In genomic region chr2:23637011-23637778, GRCh38 we compare ENCODE assay signal across 12 cellular contexts.
DNase-seq lines count a peak whose midpoint lies in the region; ATAC-seq and TF ChIP-seq lines count a peak whose summit lies in the region.
"Had no signal": no experiment of that assay in that cellular context is flagged by ENCODE, and none has a peak within 500 bp of the region (broad histone marks: within the 10 kb centered on the region; RNA-seq: fewer than 3 reads in every experiment).

No MANE protein-coding gene starts in this region.

- ATAC-seq in HG02763 (IDR thresholded peaks at IDR 0.05; ENCODE audit: unreplicated experiment) = no peak
- ATAC-seq: stimulated activated naive B cell treated with anti-CD40 and anti-IgM and Interleukin-4, amounts not matched to agents 10 μg/mL and 1 μg/mL and 100 μg/mL, for 72 hours had no signal

- H2AFZ ChIP-seq in OCI-LY7 (ENCODE audit: low read length) = no peak overlapping the region

- H3K79me2 ChIP-seq in OCI-LY7 (ENCODE audit: insufficient read depth, low read depth, low read length) = no peaks in the 10 kb centered on the region

- CTCF ChIA-PET in OCI-LY7 (lab: Charles Lee; ENCODE audit: unreplicated experiment) = no interaction called here

- POLR2A ChIA-PET in OCI-LY7 (lab: Charles Lee) = no interaction called here

- no peak overlapping the region for H3K27ac ChIP-seq in OCI-LY7 (ENCODE audit: low read depth, low read length, poor library complexity, severe bottlenecking)

- DNase-seq in AG10803 (ENCODE audit: low read depth) (peak; percentile 70), RPMI7951 (ENCODE audit: low read depth) (peak; percentile 19), fibroblast of the aortic adventitia (ENCODE audit: low read depth) (peak; percentile 85), non-pigmented ciliary epithelial cell (ENCODE audit: low read depth) (peak; percentile 32), activated T-cell treated with anti-CD3 and anti-CD28 coated beads for 4 hours (no peak), OCI-LY7 (ENCODE audit: low spot score) (no peak)
- DNase-seq in stimulated activated CD4-positive, alpha-beta T cell treated with anti-CD3 and anti-CD28 coated beads, Interleukin-2, amount 100 ng/mL, for 48 hours = no peak
- DNase-seq: CD4-positive, alpha-beta T cell; NCI-H146; stimulated activated naive B cell treated with anti-CD40 and anti-IgM and Interleukin-4, amounts not matched to agents 10 μg/mL and 1 μg/mL and 100 μg/mL, for 72 hours; SW 1271 had no signal

- no peaks in the 10 kb centered on the region for H3K4me1 ChIP-seq in OCI-LY7 (ENCODE audit: insufficient read depth, low read length, poor library complexity, severe bottlenecking)

- no peaks in the 10 kb centered on the region for H3K9me3 ChIP-seq in OCI-LY7 (ENCODE audit: low read length)

- intact Hi-C loops in OCI-LY7 (cut with micrococcal nuclease; ENCODE audit: unreplicated experiment) = no loop called here

- no peak overlapping the region for H3K4me2 ChIP-seq in OCI-LY7 (ENCODE audit: low read length)

- H3K4me3 ChIP-seq in AG10803 (ENCODE audit: low read length) = no peak overlapping the region
- no peak overlapping the region for H3K4me3 ChIP-seq in fibroblast of the aortic adventitia (ENCODE audit: low read depth, low read length)
- no peak overlapping the region for H3K4me3 ChIP-seq in OCI-LY7 (ENCODE audit: low read depth, low read length, poor library complexity, severe bottlenecking)

- H4K20me1 ChIP-seq in OCI-LY7 (ENCODE audit: insufficient read depth, low read length) = no peaks in the 10 kb centered on the region

- BruUV-seq in OCI-LY7 (replicated peaks; lab: Mats Ljungman, UMichigan) = no TSS peak

- TF ChIP-seq CTCF in AG10803 (conservative IDR thresholded peaks at IDR 0.05; ENCODE audit: low read length) (no peak), fibroblast of the aortic adventitia (IDR thresholded peaks at IDR 0.05; ENCODE audit: insufficient read depth, low read length) (no peak), OCI-LY7 (conservative IDR thresholded peaks at IDR 0.05; ENCODE audit: low read length) (no peak)

- no peaks in the 10 kb centered on the region for H3K36me3 ChIP-seq in OCI-LY7 (ENCODE audit: insufficient read depth, low read length)

- no peaks in the 10 kb centered on the region for H3K9me2 ChIP-seq in OCI-LY7 (ENCODE audit: insufficient read depth, low read length)

Comparison
In these comparisons a context has a peak if more than half of its experiments do, and no peak if none do; other contexts are left out.
1. DNase-seq: peak in AG10803 (single experiment), RPMI7951 (single experiment), fibroblast of the aortic adventitia (single experiment) and non-pigmented ciliary epithelial cell (single experiment); none in activated T-cell treated with anti-CD3 and anti-CD28 coated beads for 4 hours (single experiment), stimulated activated CD4-positive, alpha-beta T cell treated with anti-CD3 and anti-CD28 coated beads, Interleukin-2, amount 100 ng/mL, for 48 hours (0 of 2) and OCI-LY7 (single experiment).